ENCODE assay signal across 8 cellular contexts in the genomic region with DNA sequence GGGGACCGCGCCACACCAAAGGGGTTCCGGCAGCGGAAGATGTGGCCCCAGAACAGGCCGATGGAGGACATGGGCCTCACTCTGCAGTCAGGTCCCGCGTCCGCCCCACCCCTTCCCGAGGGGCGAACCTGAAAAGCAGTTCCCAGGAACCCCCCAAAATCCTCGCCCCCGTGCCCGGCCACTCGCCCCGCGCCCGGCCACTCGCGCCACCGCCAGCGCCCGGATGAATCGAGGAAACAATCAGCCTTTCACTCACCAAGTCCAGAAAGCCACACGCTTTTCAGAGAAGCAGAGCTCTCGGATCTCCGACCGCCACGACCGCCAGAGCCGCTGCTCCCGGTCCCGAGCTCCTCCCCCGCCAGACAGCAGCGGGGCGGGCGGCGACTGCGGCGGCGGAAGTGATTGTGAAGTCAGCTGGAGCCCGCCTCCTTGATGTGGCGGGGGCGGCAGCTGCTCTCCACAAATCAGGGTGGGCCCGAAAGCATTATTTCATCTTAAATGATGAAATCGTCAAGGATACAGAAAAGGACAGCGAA. TPM values are rescaled to one million over a fixed set of nuclear protein-coding genes. Genes with fewer than 3 reads are reported as not detected.
A peak's percentile ranks its signal among the peaks of the same experiment; 100 is the strongest.
DNase-seq lines count a peak whose midpoint lies in the region; ATAC-seq and TF ChIP-seq lines count a peak whose summit lies in the region.

A gene with protein sequence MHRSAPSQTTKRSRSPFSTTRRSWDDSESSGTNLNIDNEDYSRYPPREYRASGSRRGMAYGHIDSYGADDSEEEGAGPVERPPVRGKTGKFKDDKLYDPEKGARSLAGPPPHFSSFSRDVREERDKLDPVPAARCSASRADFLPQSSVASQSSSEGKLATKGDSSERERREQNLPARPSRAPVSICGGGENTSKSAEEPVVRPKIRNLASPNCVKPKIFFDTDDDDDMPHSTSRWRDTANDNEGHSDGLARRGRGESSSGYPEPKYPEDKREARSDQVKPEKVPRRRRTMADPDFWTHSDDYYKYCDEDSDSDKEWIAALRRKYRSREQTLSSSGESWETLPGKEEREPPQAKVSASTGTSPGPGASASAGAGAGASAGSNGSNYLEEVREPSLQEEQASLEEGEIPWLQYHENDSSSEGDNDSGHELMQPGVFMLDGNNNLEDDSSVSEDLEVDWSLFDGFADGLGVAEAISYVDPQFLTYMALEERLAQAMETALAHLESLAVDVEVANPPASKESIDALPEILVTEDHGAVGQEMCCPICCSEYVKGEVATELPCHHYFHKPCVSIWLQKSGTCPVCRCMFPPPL (minus strand): TSS at position 338 of the 536 bp plus-strand sequence. CDS start 2,380 bp downstream, outside the sequence.

- H3K36me3 ChIP-seq in right atrium auricular region, result no peaks in the 10 kb centered on the region
- H3K36me3 ChIP-seq in urinary bladder (ENCODE audit: insufficient read depth), result no peaks in the 10 kb centered on the region

- peak; percentile 83 for ATAC-seq in HG02571 (IDR thresholded peaks at IDR 0.05; ENCODE audit: unreplicated experiment)

- POLR2A ChIA-PET in GM10248 (lab: Yijun Ruan, JAX), result interaction anchor here (1.0 kb wide), 1 partner anchor 336 kb away, joined by 5 read pairs; the partner anchor contains the start of gene EFNB1

- peaks cover 0 to 7% of the 10 kb centered on the region in 2 donors for H3K9me3 ChIP-seq in right atrium auricular region

- DNase-seq in GM10248 (ENCODE audit: extremely low spot score) (peak; percentile 76), NCI-H1105 treated with DMSO at 0.1 percent for 48 hours (lab: John Stamatoyannopoulos, UW) (peak; percentile 75), T-helper 2 cell (peak; percentile 33 to 82 (median 61)), anterior cingulate cortex (lab: John Stamatoyannopoulos, UW) (peak in 55 of 58 donors; percentile 2 to 82 (median 55)), right atrium auricular region (ENCODE audit: low spot score) (peak; percentile 65), pulmonary artery endothelial cell (ENCODE audit: low read depth, low spot score) (no peak)

- whole genome bisulfite sequencing in urinary bladder, result under 1% methylated on average over 46 of the region's 46 CpGs

- no peak for TF ChIP-seq CTCF in GM10248 (IDR thresholded peaks at IDR 0.05; ENCODE audit: control extremely low read depth, extremely low read depth, low read depth, missing control alignments)
- TF ChIP-seq CTCF in right atrium auricular region (IDR thresholded peaks at IDR 0.05), result no peak

- H3K4me3 ChIP-seq in right atrium auricular region (peak within 1 kb of the TSS; percentile 66), urinary bladder (ENCODE audit: low read depth, low read length) (peak within 1 kb of the TSS; percentile 67)

- H3K4me1 ChIP-seq in right atrium auricular region (peaks cover 0 to 7% of the 10 kb centered on the region in 2 donors), urinary bladder (ENCODE audit: insufficient read depth) (no peaks in the 10 kb centered on the region)

- no peaks in the 10 kb centered on the region for H3K27me3 ChIP-seq in right atrium auricular region

- CTCF ChIA-PET in GM10248 (lab: Yijun Ruan, JAX), result interaction anchor here (0.9 to 1.3 kb wide), 2 partner anchors 71 to 337 kb away, joined by 4 read pairs; no protein-coding TSS in a partner anchor

- H3K27ac ChIP-seq in right atrium auricular region (peak within 1 kb of the TSS; percentile 78), urinary bladder (ENCODE audit: low read depth) (peak within 1 kb of the TSS; percentile 16)

RNA-seq across cellular contexts. Expression of the gene that starts here (rescaled TPM):
- total RNA-seq in right atrium auricular region (10 to 100 TPM; 11.7 to 18.8 TPM), pulmonary artery endothelial cell (20.5 and 27.1 TPM in 2 replicates), urinary bladder (51.2 TPM)
- polyA plus RNA-seq in urinary bladder, result 23.7 TPM
